20 cellular contexts compared by ENCODE assay signal in the genomic region with DNA sequence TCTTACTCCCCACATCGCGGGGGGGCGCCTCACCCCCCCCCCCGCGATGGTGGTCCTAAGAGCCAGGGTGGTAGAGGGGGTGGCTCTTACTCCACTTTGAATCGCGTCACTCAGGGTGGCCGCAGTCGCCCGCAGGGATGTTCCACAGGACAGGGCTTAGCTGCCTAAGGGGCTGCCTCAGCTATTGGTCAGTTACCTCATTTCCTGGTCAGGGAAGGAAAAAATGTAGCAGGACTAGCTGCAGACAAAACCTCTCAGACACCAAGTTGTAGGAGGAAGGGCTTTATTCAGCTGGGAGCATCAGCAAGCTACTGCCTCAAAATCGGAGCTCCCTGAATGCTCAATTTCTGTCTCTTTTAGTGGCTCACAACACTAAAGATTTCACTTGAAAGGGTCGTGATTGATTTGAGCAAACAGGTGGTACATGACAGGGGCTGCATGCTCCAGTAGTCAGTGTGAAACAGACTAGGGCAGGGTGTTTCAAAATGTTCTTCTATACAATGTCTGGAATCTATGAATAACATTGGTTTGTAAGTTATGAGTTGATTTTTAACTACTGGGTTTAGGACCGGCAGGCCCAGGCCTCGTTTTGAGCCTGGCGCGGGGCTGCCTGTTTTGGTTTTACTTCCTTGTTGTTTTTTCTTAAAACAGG. TPM values are rescaled to one million over a fixed set of nuclear protein-coding genes. Genes with fewer than 3 reads are reported as not detected.
DNase-seq lines count a peak whose midpoint lies in the region; ATAC-seq, FAIRE-seq and TF ChIP-seq lines count a peak whose summit lies in the region.
"Had no signal": no experiment of that assay in that cellular context is flagged by ENCODE, and none has a peak within 500 bp of the region (broad histone marks: within the 10 kb centered on the region; RNA-seq: fewer than 3 reads in every experiment).

No MANE protein-coding gene starts in this region.

- no peaks in the 10 kb centered on the region; the same call in 1 of the 2 replicates for H3K9me2 ChIP-seq in GM23338 (ENCODE audit: insufficient read depth)

- no peaks in the 10 kb centered on the region for H3F3A ChIP-seq in GM23338 (replicated peaks; ENCODE audit: low read depth)

- ATAC-seq in GM23338 (peak; percentile 76), GM21737 (IDR thresholded peaks at IDR 0.05; ENCODE audit: unreplicated experiment) (no peak)
- ATAC-seq: foreskin keratinocyte, K562 had no signal

- H3K4me3 Mint-ChIP-seq in GM23338 (no peak overlapping the region), astrocyte (ENCODE audit: unreplicated experiment) (no peak overlapping the region), mesothelial cell of epicardium (peak overlapping the region; percentile 44)
- H3K4me3 Mint-ChIP-seq: brain had no signal

- H2AFZ ChIP-seq in GM23338: no peak overlapping the region
- no peak overlapping the region for H2AFZ ChIP-seq in astrocyte (ENCODE audit: low read depth, low read length)

- H3K79me2 ChIP-seq in GM23338 (replicated peaks; ENCODE audit: insufficient read depth): no peaks in the 10 kb centered on the region
- no peaks in the 10 kb centered on the region for H3K79me2 ChIP-seq in astrocyte (ENCODE audit: insufficient read depth, low read length)

- H3K27me3 ChIP-seq in GM23338 (ENCODE audit: insufficient read depth) (no peaks in the 10 kb centered on the region), astrocyte (ENCODE audit: insufficient read depth, low read length) (no peaks in the 10 kb centered on the region)
- H3K27me3 ChIP-seq: tibial nerve had no signal

- H3K9me3 Mint-ChIP-seq in GM23338: no peaks in the 10 kb centered on the region
- no peaks in the 10 kb centered on the region for H3K9me3 Mint-ChIP-seq in astrocyte (ENCODE audit: unreplicated experiment)
- peaks cover 11% of the 10 kb centered on the region for H3K9me3 Mint-ChIP-seq in mesothelial cell of epicardium
- H3K9me3 Mint-ChIP-seq: brain had no signal

- no peaks in the 10 kb centered on the region for H3K9me3 ChIP-seq in astrocyte (ENCODE audit: insufficient read depth, low read depth, low read length)
- H3K9me3 ChIP-seq: tibial nerve had no signal

- H3K27me3 Mint-ChIP-seq in GM23338 (ENCODE audit: insufficient read depth, low read depth, poor library complexity): no peaks in the 10 kb centered on the region
- H3K27me3 Mint-ChIP-seq in astrocyte (ENCODE audit: low read depth, unreplicated experiment): no peaks in the 10 kb centered on the region
- no peaks in the 10 kb centered on the region for H3K27me3 Mint-ChIP-seq in mesothelial cell of epicardium (ENCODE audit: low read depth)
- H3K27me3 Mint-ChIP-seq: brain had no signal

- H3K27ac Mint-ChIP-seq in GM23338: 0 out of 2 replicates have a peak overlapping the region, but pooled peaks have one; percentile 23
- H3K27ac Mint-ChIP-seq in astrocyte (ENCODE audit: unreplicated experiment): peak overlapping the region; percentile 77
- peak overlapping the region; percentile 75 for H3K27ac Mint-ChIP-seq in mesothelial cell of epicardium
- H3K27ac Mint-ChIP-seq: brain had no signal

- H4K20me1 ChIP-seq in GM23338 (replicated peaks; ENCODE audit: insufficient read depth) (no peaks in the 10 kb centered on the region), astrocyte (ENCODE audit: insufficient read depth, low read length) (no peaks in the 10 kb centered on the region)

- FAIRE-seq in astrocyte (lab: Jason Lieb, UNC): no peak
- FAIRE-seq: K562 had no signal

- H3K4me1 ChIP-seq in GM23338 (ENCODE audit: insufficient read depth): peaks cover 12% of the 10 kb centered on the region
- H3K4me1 ChIP-seq in astrocyte (ENCODE audit: insufficient read depth, low read length): no peaks in the 10 kb centered on the region
- H3K4me1 ChIP-seq: foreskin keratinocyte, tibial nerve had no signal

- no peak overlapping the region for H3K9ac ChIP-seq in astrocyte (ENCODE audit: low read length)

- H3K4me1 Mint-ChIP-seq in GM23338 (peaks cover 27% of the 10 kb centered on the region), astrocyte (ENCODE audit: low read depth, unreplicated experiment) (peaks cover 3% of the 10 kb centered on the region), mesothelial cell of epicardium (peaks cover 25% of the 10 kb centered on the region)
- H3K4me1 Mint-ChIP-seq: brain had no signal

- H3K4me2 ChIP-seq in GM23338 (no peak overlapping the region), astrocyte (ENCODE audit: low read length) (no peak overlapping the region)

- peak overlapping the region; percentile 41; the same call in 1 of the 2 replicates for H3K4me3 ChIP-seq in GM08714 (ENCODE audit: low read length)
- H3K4me3 ChIP-seq in GM23338: no peak overlapping the region
- H3K4me3 ChIP-seq in astrocyte (ENCODE audit: insufficient read depth, low read depth, low read length): no peak overlapping the region
- H3K4me3 ChIP-seq: K562, tibial nerve had no signal

- TF ChIP-seq CTCF in GM23338 (conservative IDR thresholded peaks at IDR 0.05; ENCODE audit: low read depth in 2 of 2) (no peak), astrocyte (IDR thresholded peaks at IDR 0.05; ENCODE audit: insufficient read depth, low read depth, low read length) (no peak), mesothelial cell of epicardium (IDR thresholded peaks at IDR 0.05; ENCODE audit: unreplicated experiment) (no peak)

- H3K36me3 ChIP-seq in GM23338 (ENCODE audit: insufficient read depth) (no peaks in the 10 kb centered on the region), astrocyte (ENCODE audit: insufficient read depth, low read length) (no peaks in the 10 kb centered on the region)
- H3K36me3 ChIP-seq: tibial nerve had no signal

- DNase-seq in GM23338 (ENCODE audit: low spot score): peak; percentile 45
- DNase-seq in astrocyte (ENCODE audit: low read depth): no peak
- DNase-seq in mesothelial cell of epicardium (ENCODE audit: low spot score in 2 of 2, unreplicated experiment in 2 of 2): no peak
- no peak for DNase-seq in DMS53 (lab: John Stamatoyannopoulos, UW)
- no peak for DNase-seq in caudate nucleus (lab: John Stamatoyannopoulos, UW)
- DNase-seq in RPMI8226: no peak
- DNase-seq: activated CD4-positive, alpha-beta T cell treated with anti-CD3 and anti-CD28 coated beads, Interleukin-2, amount 50 U/mL, for 48 hours; effector CD8-positive, alpha-beta T cell; foreskin keratinocyte; NCI-H1436 treated with DMSO at 0.1 percent for 48 hours; stimulated activated CD4-positive, alpha-beta T cell treated with anti-CD3 and anti-CD28 coated beads, Interleukin-15, amount 100 ng/mL, for 24 hours; T-helper 2 cell had no signal

- no peak overlapping the region for H3K27ac ChIP-seq in GM23338 (ENCODE audit: low read depth)
- no peak overlapping the region for H3K27ac ChIP-seq in astrocyte (ENCODE audit: low read depth, low read length)
- no peak overlapping the region for H3K27ac ChIP-seq in caudate nucleus (ENCODE audit: low read depth, low read length)
- H3K27ac ChIP-seq: foreskin keratinocyte, tibial nerve had no signal

- H3K36me3 Mint-ChIP-seq in GM23338 (ENCODE audit: low read depth) (no peaks in the 10 kb centered on the region), astrocyte (ENCODE audit: low read depth, unreplicated experiment) (no peaks in the 10 kb centered on the region), mesothelial cell of epicardium (peaks cover 2% of the 10 kb centered on the region)
- H3K36me3 Mint-ChIP-seq: brain had no signal

TF ChIP-seq in GM23338, 12 proteins besides CTCF, POLR2A, EP300 and RAD21 (continues in another document):
- no peak for TF ChIP-seq POLR2AphosphoS5 (IDR thresholded peaks at IDR 0.05; ENCODE audit: low read depth)
- TF ChIP-seq CREB1 (CRISPR knock-in tag; IDR thresholded peaks at IDR 0.05; ENCODE audit: low read depth): no peak
- TF ChIP-seq ETS1 (IDR thresholded peaks at IDR 0.05): no peak
- TF ChIP-seq STAT1 (IDR thresholded peaks at IDR 0.05; ENCODE audit: unreplicated experiment): no peak
- TF ChIP-seq ZNF114 (CRISPR knock-in tag; IDR thresholded peaks at IDR 0.05): no peak
- TF ChIP-seq ZNF331 (CRISPR knock-in tag; IDR thresholded peaks at IDR 0.05; ENCODE audit: low read depth): no peak
- no peak for TF ChIP-seq EZH2phosphoT487 (IDR thresholded peaks at IDR 0.05; ENCODE audit: unreplicated experiment)

RNA-seq across cellular contexts. Expression of gene CLEC6A, which starts 6.3 kb away (rescaled TPM):
- 0.19 TPM in 1 of 2 replicates, not detected in the other for total RNA-seq in GM23338 (2014; rRNA removed; shearing (Covaris generic))
- polyA plus RNA-seq in GM23338 (2016; fragmentation: Nextera tagmentation; extraction: Ambion mirVana): 0.21 TPM in 1 of 2 replicates, not detected in the other
- total RNA-seq in astrocyte: not detected in 2 replicates
- total RNA-seq in mesothelial cell of epicardium: not detected in 3 replicates
- total RNA-seq: foreskin keratinocyte, K562, NCI-H460, posterior vena cava, RPMI7951, tibial nerve had no signal
- polyA plus RNA-seq: foreskin keratinocyte, K562 had no signal

Comparison
In these comparisons a context has a peak if more than half of its experiments do, and no peak if none do; other contexts are left out.
1. H3K27ac Mint-ChIP-seq: peak in every context shown above with its lines; median percentile 77 in astrocyte; 75 in mesothelial cell of epicardium; 23 in GM23338.